In the genomic region with DNA sequence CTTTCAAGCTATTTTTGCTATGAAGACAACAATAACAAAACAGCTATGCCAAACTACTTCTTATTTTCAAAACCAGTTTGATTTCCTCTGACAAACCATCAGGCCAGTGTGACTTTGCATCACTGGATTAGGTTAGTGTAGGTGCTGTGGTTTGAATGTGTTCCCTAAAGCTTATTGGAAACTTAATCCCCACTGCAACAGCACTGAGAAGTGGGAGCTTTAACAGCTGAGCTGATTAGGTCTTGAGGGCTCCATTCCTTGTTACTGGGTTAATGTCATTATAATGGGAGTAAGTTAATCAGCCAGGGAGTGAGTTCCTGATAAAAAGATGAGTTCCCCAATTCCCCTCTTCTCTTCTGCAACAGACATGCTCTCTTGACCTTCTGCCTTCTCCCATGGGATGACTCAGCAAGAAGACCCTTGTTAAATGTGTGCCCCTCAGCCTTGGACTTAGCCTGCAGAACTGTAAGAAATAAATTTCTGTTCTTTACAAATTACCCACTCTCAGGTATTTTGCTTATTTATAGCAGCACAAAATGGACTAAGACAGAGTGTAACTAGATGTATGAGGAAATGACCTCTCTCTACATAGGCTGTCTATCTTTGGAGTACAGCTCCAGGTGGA, we compare ENCODE assay signal across 1 cellular context.
TF ChIP-seq lines count a peak whose summit lies in the region.

No MANE protein-coding gene starts in this region.

TF ChIP-seq in IMR-90, 13 proteins besides CTCF, POLR2A, EP300 and RAD21:
- TF ChIP-seq ELK1 (IDR thresholded peaks at IDR 0.05; ENCODE audit: borderline replicate concordance, low read depth, low read length) (no peak), BHLHE40 (IDR thresholded peaks at IDR 0.05; ENCODE audit: low read depth, low read length) (no peak), CHD1 (IDR thresholded peaks at IDR 0.05; ENCODE audit: low read depth, low read length) (no peak), RCOR1 (IDR thresholded peaks at IDR 0.05; ENCODE audit: insufficient replicate concordance, low read length) (no peak), NFE2L2 (IDR thresholded peaks at IDR 0.05; ENCODE audit: low read depth, low read length) (peak; percentile 37; the same call in 1 of the 2 replicates)
